7 cellular contexts compared by ENCODE assay signal in genomic region chr14:102516531-102517411, GRCh38. TPM values are rescaled to one million over a fixed set of nuclear protein-coding genes. Genes with fewer than 3 reads are reported as not detected.
DNase-seq lines count a peak whose midpoint lies in the region; ATAC-seq, FAIRE-seq and TF ChIP-seq lines count a peak whose summit lies in the region.

No MANE protein-coding gene starts in this region.

- TF ChIP-seq CTCF in glutamatergic neuron (IDR thresholded peaks at IDR 0.05; ENCODE audit: partially characterized antibody, unreplicated experiment) (peak; percentile 94), parathyroid adenoma (IDR thresholded peaks at IDR 0.05) (peak; percentile 64)

- H3K27me3 ChIP-seq in parathyroid adenoma (ENCODE audit: control insufficient read depth, insufficient read depth, low read length) = no peaks in the 10 kb centered on the region

- peak overlapping the region; percentile 88 for H3K4me3 Mint-ChIP-seq in glutamatergic neuron (ENCODE audit: unreplicated experiment)

- peaks cover 7% of the 10 kb centered on the region for H3K4me1 Mint-ChIP-seq in glutamatergic neuron (ENCODE audit: low read depth, unreplicated experiment)

- H3K36me3 Mint-ChIP-seq in glutamatergic neuron (ENCODE audit: unreplicated experiment) = no peaks in the 10 kb centered on the region

- no peak overlapping the region for H3K27ac ChIP-seq in parathyroid adenoma

- H3K4me1 ChIP-seq in parathyroid adenoma = no peaks in the 10 kb centered on the region

- H3K4me3 ChIP-seq in parathyroid adenoma (ENCODE audit: low read depth, low read length) = peak overlapping the region; percentile 69

- H3K9me3 Mint-ChIP-seq in glutamatergic neuron (ENCODE audit: unreplicated experiment) = peaks cover 2% of the 10 kb centered on the region

- H3K4me2 ChIP-seq in parathyroid adenoma (ENCODE audit: low read length) = peak overlapping the region; percentile 99

- H3K79me2 ChIP-seq in parathyroid adenoma = no peaks in the 10 kb centered on the region

- peak; percentile 69 for ATAC-seq in HG02798 (IDR thresholded peaks at IDR 0.05; ENCODE audit: poor library complexity, unreplicated experiment)
- ATAC-seq in HG02763 (IDR thresholded peaks at IDR 0.05; ENCODE audit: unreplicated experiment) = no peak

- TF ChIP-seq POLR2A in GM12891 (IDR thresholded peaks at IDR 0.05; ENCODE audit: low read depth, low read length) = no peak

- H3K27me3 Mint-ChIP-seq in glutamatergic neuron (ENCODE audit: unreplicated experiment) = peaks cover under 1% of the 10 kb centered on the region

- H3K27ac Mint-ChIP-seq in glutamatergic neuron (ENCODE audit: unreplicated experiment) = no peak overlapping the region

- H3K9me3 ChIP-seq in parathyroid adenoma (ENCODE audit: control insufficient read depth, low read length) = no peaks in the 10 kb centered on the region

- H3K9ac ChIP-seq in parathyroid adenoma = no peak overlapping the region

- peak overlapping the region; percentile 94 for H2AFZ ChIP-seq in parathyroid adenoma

- peak; percentile 90 for DNase-seq in GM12891 (ENCODE audit: insufficient read length, low spot score)
- DNase-seq in RCC 7860 (ENCODE audit: low spot score) = peak; percentile 9
- DNase-seq in activated gamma-delta T cell treated with anti-CD3 and anti-CD28 coated beads, Interleukin-2, amount 50 U/mL, for 16 hours (ENCODE audit: low read depth) = peak; percentile 52
- DNase-seq in glutamatergic neuron = peak; percentile 86

- no peaks in the 10 kb centered on the region for H3K36me3 ChIP-seq in parathyroid adenoma (ENCODE audit: control insufficient read depth, insufficient read depth, low read length)

- FAIRE-seq in GM12891 (lab: Jason Lieb, UNC) (peak; percentile 85), RCC 7860 (lab: Jason Lieb, UNC) (no peak)

TF ChIP-seq in GM12891, 5 proteins besides CTCF, POLR2A, EP300 and RAD21:
- TF ChIP-seq TAF1 (IDR thresholded peaks at IDR 0.05; ENCODE audit: low read depth, low read length) = no peak
- no peak for TF ChIP-seq POLR2AphosphoS5 (IDR thresholded peaks at IDR 0.05; ENCODE audit: low read depth, low read length)
- TF ChIP-seq SPI1 (IDR thresholded peaks at IDR 0.05; ENCODE audit: low read depth, low read length) = no peak
- no peak for TF ChIP-seq PAX5 (IDR thresholded peaks at IDR 0.05; ENCODE audit: insufficient read depth, low read length, severe bottlenecking)
- no peak for TF ChIP-seq POU2F2 (IDR thresholded peaks at IDR 0.05; ENCODE audit: low read depth, low read length)
TF ChIP-seq in GM12891: peak in this region for 0.

RNA-seq across cellular contexts. Expression of gene ANKRD9, which starts 7.2 kb away (rescaled TPM):
- 1.2 TPM for polyA plus RNA-seq in GM12891 (2012; ENCODE audit: low read depth, missing spikeins)
- 3.5 TPM for total RNA-seq in glutamatergic neuron (ENCODE audit: unreplicated experiment)

Comparison
In these comparisons a context has a peak if more than half of its experiments do, and no peak if none do; other contexts are left out.
1. DNase-seq: peak in every context shown above with its lines; median percentile 90 in GM12891; 86 in glutamatergic neuron; 52 in activated gamma-delta T cell treated with anti-CD3 and anti-CD28 coated beads, Interleukin-2, amount 50 U/mL, for 16 hours; 9 in RCC 7860.